Comparison of ENCODE assay signal across 12 cellular contexts in the genomic region with DNA sequence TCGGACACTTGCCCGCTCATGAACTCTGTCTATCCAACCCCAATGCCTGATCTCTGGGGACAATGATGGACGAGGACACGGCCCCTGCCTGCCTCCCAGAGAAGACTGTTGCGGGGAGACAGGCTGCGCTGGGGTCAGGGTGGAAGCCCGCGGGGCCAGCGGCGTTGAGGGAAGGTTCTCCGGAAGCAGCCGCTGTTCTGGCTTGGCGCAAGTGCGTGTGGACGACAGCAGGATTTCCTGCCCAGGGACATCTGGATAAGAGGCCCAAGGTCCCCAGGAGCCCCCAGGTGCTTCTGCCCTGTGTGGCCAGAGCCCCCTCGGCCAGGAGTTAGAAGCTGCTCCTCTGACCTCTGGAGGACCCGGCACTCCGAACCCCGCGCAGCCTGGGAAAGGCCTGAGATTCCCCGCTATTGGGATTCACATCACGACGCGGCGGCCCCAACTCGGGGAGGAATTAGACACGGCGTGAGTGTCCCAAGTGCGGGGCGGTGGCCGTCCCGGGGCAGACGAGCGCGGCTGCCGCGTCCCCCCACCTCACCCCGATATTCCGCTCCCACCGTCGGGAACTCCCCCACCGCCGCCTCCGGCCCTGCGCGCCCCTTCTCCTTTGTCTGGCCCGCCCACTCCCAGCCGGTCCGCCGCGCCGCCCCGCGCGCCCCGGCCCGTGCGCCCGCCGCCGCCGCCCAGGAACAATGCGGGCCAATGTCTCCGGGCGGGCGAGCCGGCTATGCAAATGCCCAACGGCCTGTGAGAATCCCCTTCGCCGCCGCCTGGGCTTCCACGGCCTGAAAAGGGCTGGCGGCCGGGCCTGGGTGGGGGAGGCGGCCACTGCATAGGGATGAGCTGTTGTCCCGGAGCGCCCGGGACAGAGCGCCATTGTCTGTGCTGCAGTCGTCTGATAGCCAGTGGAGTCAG. TPM values are rescaled to one million over a fixed set of nuclear protein-coding genes. Genes with fewer than 3 reads are reported as not detected.
DNase-seq lines count a peak whose midpoint lies in the region; ATAC-seq and TF ChIP-seq lines count a peak whose summit lies in the region.
"Had no signal": no experiment of that assay in that cellular context is flagged by ENCODE, and none has a peak within 500 bp of the region (broad histone marks: within the 10 kb centered on the region; RNA-seq: fewer than 3 reads in every experiment).

No MANE protein-coding gene starts in this region.

- H3K9me3 ChIP-seq in HUES64 (ENCODE audit: insufficient read depth, low read depth, low read length) (no peaks in the 10 kb centered on the region), skeletal muscle satellite cell (replicated peaks; ENCODE audit: low read length) (no peaks in the 10 kb centered on the region), body of pancreas (no peaks in the 10 kb centered on the region)

- TF ChIP-seq CTCF in body of pancreas (IDR thresholded peaks at IDR 0.05), result no peak

- H3K36me3 ChIP-seq in HUES64 (ENCODE audit: insufficient read depth, low read length), result no peaks in the 10 kb centered on the region
- H3K36me3 ChIP-seq in skeletal muscle satellite cell (ENCODE audit: insufficient read depth, low read length), result no peaks in the 10 kb centered on the region
- no peaks in the 10 kb centered on the region for H3K36me3 ChIP-seq in body of pancreas (replicated peaks in 1 of 2; ENCODE audit: insufficient read depth in 1 of 2, low read depth in 2 of 2)

- no peak for TF ChIP-seq POLR2A in body of pancreas (IDR thresholded peaks at IDR 0.05)

- H3K27ac ChIP-seq in HUES64 (ENCODE audit: low read depth, low read length), result no peak overlapping the region
- H3K27ac ChIP-seq in cingulate gyrus (ENCODE audit: low read depth, low read length), result peak overlapping the region; percentile 97
- H3K27ac ChIP-seq in layer of hippocampus (ENCODE audit: low read depth, low read length), result peak overlapping the region; percentile 91
- no peak overlapping the region for H3K27ac ChIP-seq in body of pancreas

- H3K4me3 ChIP-seq in HUES64 (ENCODE audit: low read length), result peak overlapping the region; percentile 51
- H3K4me3 ChIP-seq in skeletal muscle satellite cell (ENCODE audit: low read length), result no peak overlapping the region
- no peak overlapping the region for H3K4me3 ChIP-seq in body of pancreas

- H3K4me1 ChIP-seq in HUES64 (ENCODE audit: insufficient read depth, low read length) (peaks cover 38% of the 10 kb centered on the region), skeletal muscle satellite cell (ENCODE audit: control insufficient read depth, insufficient read depth, low read length) (no peaks in the 10 kb centered on the region), body of pancreas (peaks cover 5% of the 10 kb centered on the region)

- peaks cover 89% of the 10 kb centered on the region for H3K27me3 ChIP-seq in HUES64 (ENCODE audit: insufficient read depth, low read length)
- H3K27me3 ChIP-seq in layer of hippocampus (ENCODE audit: control insufficient read depth, insufficient read depth, low read length), result no peaks in the 10 kb centered on the region
- H3K27me3 ChIP-seq in skeletal muscle satellite cell (ENCODE audit: control insufficient read depth, insufficient read depth, low read length), result peaks cover 52% of the 10 kb centered on the region
- H3K27me3 ChIP-seq in body of pancreas, result peaks cover 0 to 10% of the 10 kb centered on the region in 2 donors

- no peak for DNase-seq in body of pancreas
- no peak for DNase-seq in activated effector memory CD4-positive, alpha-beta T cell treated with anti-CD3 and anti-CD28 coated beads, Interleukin-2, amount 50 U/mL, for 16 hours
- DNase-seq: aorta, NCI-H510A treated with DMSO at 0.1 percent for 48 hours, T-helper 1 cell had no signal

- ATAC-seq in body of pancreas (no peak), HG02981 (IDR thresholded peaks at IDR 0.05; ENCODE audit: unreplicated experiment) (no peak), HG02973 (IDR thresholded peaks at IDR 0.05; ENCODE audit: unreplicated experiment) (no peak)

- peak overlapping the region; percentile 29 for H3K4me2 ChIP-seq in skeletal muscle satellite cell (ENCODE audit: low read length)

- whole genome bisulfite sequencing in HUES64, result 17% methylated on average over 80 of the region's 80 CpGs
- WGBS in body of pancreas, 2 donors, result 11 to 23% methylated on average over 16 to 51 of the region's 80 CpGs

- H3K9ac ChIP-seq in HUES64 (ENCODE audit: low read depth, low read length) (peak overlapping the region; percentile 33; the same call in 1 of the 2 replicates), skeletal muscle satellite cell (ENCODE audit: low read depth, low read length) (no peak overlapping the region)

- intact Hi-C loops in body of pancreas (cut with DNase I), result no loop called here

RNA-seq across cellular contexts. Expression of gene RHBG, which starts 19.1 kb away (rescaled TPM):
- 0.35 TPM for polyA plus RNA-seq in HUES64 (2013, experiment 1 of 2)
- 0.70 TPM for polyA plus RNA-seq in HUES64 (2013, experiment 2 of 2)
- not detected in 2 replicates for total RNA-seq in skeletal muscle satellite cell (2012; rRNA removed)
- 1 to 10 TPM in 1 of 2 donors, not detected in 1; 3.3 TPM for total RNA-seq in body of pancreas
- total RNA-seq: aorta, M059J had no signal
- polyA plus RNA-seq: aorta had no signal

RNA-seq across cellular contexts. Expression of gene TSACC, which starts 49.8 kb away (rescaled TPM):
- 2.0 TPM for polyA plus RNA-seq in HUES64 (2013, experiment 1 of 2)
- 2.3 TPM for polyA plus RNA-seq in HUES64 (2013, experiment 2 of 2)
- total RNA-seq in skeletal muscle satellite cell (2012; rRNA removed), result 0.51 and 0.87 TPM in 2 replicates
- total RNA-seq in body of pancreas, result not detected
- total RNA-seq: aorta, M059J had no signal
- polyA plus RNA-seq: aorta had no signal

RNA-seq across cellular contexts. Expression of gene CCT3, which starts 50.1 kb away (rescaled TPM):
- 366 TPM for polyA plus RNA-seq in HUES64 (2013, experiment 1 of 2)
- 331 TPM for polyA plus RNA-seq in HUES64 (2013, experiment 2 of 2)
- total RNA-seq in skeletal muscle satellite cell (2012; rRNA removed), result 500 and 566 TPM in 2 replicates
- 100 to 1,000 TPM; 104 to 106 TPM for total RNA-seq in body of pancreas

Comparison
In these comparisons a context has a peak if more than half of its experiments do, and no peak if none do; other contexts are left out.
1. H3K27ac ChIP-seq: peak in cingulate gyrus (single experiment) and layer of hippocampus (single experiment); none in HUES64 (single experiment) and body of pancreas (0 of 4).